Comparison of ENCODE assay signal across 9 cellular contexts in genomic region chr17:29158515-29159275, GRCh38. TPM values are rescaled to one million over a fixed set of nuclear protein-coding genes. Genes with fewer than 3 reads are reported as not detected.
DNase-seq lines count a peak whose midpoint lies in the region; ATAC-seq and FAIRE-seq lines count a peak whose summit lies in the region.
"Had no signal": no experiment of that assay in that cellular context is flagged by ENCODE, and none has a peak within 500 bp of the region (broad histone marks: within the 10 kb centered on the region; RNA-seq: fewer than 3 reads in every experiment).

No MANE protein-coding gene starts in this region.

- no peak for DNase-seq in activated T-cell treated with anti-CD3 and anti-CD28 coated beads, Interleukin-2, amount 50 U/mL, for 72 hours
- no peak for DNase-seq in activated T-cell treated with anti-CD3 and anti-CD28 coated beads, Interleukin-2, amount 50 U/mL, for 4 hours
- DNase-seq in anterior cingulate cortex (lab: John Stamatoyannopoulos, UW): peak in 34 of 58 donors; percentile 16 to 84 (median 52)
- DNase-seq in left kidney (ENCODE audit: low read depth, low spot score): peak; percentile 33
- peak; percentile 81 for DNase-seq in urothelium cell line (ENCODE audit: low spot score)
- no peak for DNase-seq in GOT3 (lab: John Stamatoyannopoulos, UW)
- DNase-seq in globus pallidus (ENCODE audit: low spot score): no peak
- no peak for DNase-seq in Right ventricle myocardium superior
- DNase-seq: COR-L47 had no signal

- H3K27ac Mint-ChIP-seq in activated T-cell treated with anti-CD3 and anti-CD28 coated beads, Interleukin-2, amount 50 U/mL, for 72 hours: peak overlapping the region; percentile 9

- H3K36me3 Mint-ChIP-seq in activated T-cell treated with anti-CD3 and anti-CD28 coated beads, Interleukin-2, amount 50 U/mL, for 72 hours (ENCODE audit: insufficient read depth in 2 of 2): peaks cover 0 to 2% of the 10 kb centered on the region in 2 donors
- no peaks in the 10 kb centered on the region for H3K36me3 Mint-ChIP-seq in activated T-cell treated with anti-CD3 and anti-CD28 coated beads, Interleukin-2, amount 50 U/mL, for 4 hours (ENCODE audit: insufficient read depth)

- H3K27me3 Mint-ChIP-seq in activated T-cell treated with anti-CD3 and anti-CD28 coated beads, Interleukin-2, amount 50 U/mL, for 72 hours (ENCODE audit: low read depth): no peaks in the 10 kb centered on the region
- H3K27me3 Mint-ChIP-seq in activated T-cell treated with anti-CD3 and anti-CD28 coated beads, Interleukin-2, amount 50 U/mL, for 4 hours (ENCODE audit: low read depth): no peaks in the 10 kb centered on the region

- intact Hi-C loops in Right ventricle myocardium superior (cut with DNase I): no loop called here

- no peak overlapping the region for H3K4me3 Mint-ChIP-seq in activated T-cell treated with anti-CD3 and anti-CD28 coated beads, Interleukin-2, amount 50 U/mL, for 72 hours
- H3K4me3 Mint-ChIP-seq in activated T-cell treated with anti-CD3 and anti-CD28 coated beads, Interleukin-2, amount 50 U/mL, for 4 hours: no peak overlapping the region

- FAIRE-seq in urothelium cell line (lab: Jason Lieb, UNC): peak; percentile 69

- H3K9me3 Mint-ChIP-seq in activated T-cell treated with anti-CD3 and anti-CD28 coated beads, Interleukin-2, amount 50 U/mL, for 72 hours: no peaks in the 10 kb centered on the region
- H3K9me3 Mint-ChIP-seq in activated T-cell treated with anti-CD3 and anti-CD28 coated beads, Interleukin-2, amount 50 U/mL, for 4 hours: no peaks in the 10 kb centered on the region

- peaks cover 41% of the 10 kb centered on the region for H3K4me1 Mint-ChIP-seq in activated T-cell treated with anti-CD3 and anti-CD28 coated beads, Interleukin-2, amount 50 U/mL, for 72 hours (ENCODE audit: low read depth)
- H3K4me1 Mint-ChIP-seq in activated T-cell treated with anti-CD3 and anti-CD28 coated beads, Interleukin-2, amount 50 U/mL, for 4 hours (ENCODE audit: low read depth): peaks cover 33% of the 10 kb centered on the region

- no peak for ATAC-seq in activated T-cell treated with anti-CD3 and anti-CD28 coated beads, Interleukin-2, amount 50 U/mL, for 72 hours (replicated peaks in 1 of 2)
- ATAC-seq in activated T-cell treated with anti-CD3 and anti-CD28 coated beads, Interleukin-2, amount 50 U/mL, for 4 hours: no peak
- ATAC-seq in Right ventricle myocardium superior (ENCODE audit: poor library complexity): no peak

RNA-seq across cellular contexts. Expression of gene MYO18A, which starts 21.5 kb away (rescaled TPM):
- 10 to 100 TPM; 49.5 to 51.2 TPM for total RNA-seq in activated T-cell treated with anti-CD3 and anti-CD28 coated beads, Interleukin-2, amount 50 U/mL, for 72 hours
- 10 to 100 TPM; 24.2 to 24.3 (median 24.2) TPM for total RNA-seq in activated T-cell treated with anti-CD3 and anti-CD28 coated beads, Interleukin-2, amount 50 U/mL, for 4 hours
- 393 TPM for total RNA-seq in Right ventricle myocardium superior

Comparison
In these comparisons a context has a peak if more than half of its experiments do, and no peak if none do; other contexts are left out.
1. DNase-seq: peak in anterior cingulate cortex (34 of 58), left kidney (single experiment) and urothelium cell line (single experiment); none in activated T-cell treated with anti-CD3 and anti-CD28 coated beads, Interleukin-2, amount 50 U/mL, for 72 hours (0 of 2), activated T-cell treated with anti-CD3 and anti-CD28 coated beads, Interleukin-2, amount 50 U/mL, for 4 hours (single experiment), GOT3 (single experiment), globus pallidus (single experiment) and Right ventricle myocardium superior (single experiment).